8 cellular contexts compared by ENCODE assay signal in genomic region chr1:241640149-241640866, GRCh38. TPM values are rescaled to one million over a fixed set of nuclear protein-coding genes. Genes with fewer than 3 reads are reported as not detected.
DNase-seq lines count a peak whose midpoint lies in the region; ATAC-seq and TF ChIP-seq lines count a peak whose summit lies in the region.

TSS of gene CHML (minus strand) at chr1:241640369. CDS start at chr1:241635766, 4,603 bp downstream.
TSS of gene OPN3 (minus strand) at chr1:241640369. CDS start at chr1:241640254, 115 bp downstream.

- WGBS in urinary bladder, result 5% methylated on average over 80 of the region's 81 CpGs

- H3K4me1 Mint-ChIP-seq in T-helper 1 cell treated with Interleukin-12 subunit alpha and Interleukin-12 subunit beta and Interleukin-4 antibody, amounts not matched to agents 30 μg/mL and 1 μg/mL, for 36 hours (ENCODE audit: low read depth), result peaks cover 27% of the 10 kb centered on the region

- peaks cover 8% of the 10 kb centered on the region for H3K36me3 Mint-ChIP-seq in T-helper 1 cell treated with Interleukin-12 subunit alpha and Interleukin-12 subunit beta and Interleukin-4 antibody, amounts not matched to agents 30 μg/mL and 1 μg/mL, for 36 hours (ENCODE audit: low read depth)

- H3K27ac Mint-ChIP-seq in T-helper 1 cell treated with Interleukin-12 subunit alpha and Interleukin-12 subunit beta and Interleukin-4 antibody, amounts not matched to agents 30 μg/mL and 1 μg/mL, for 36 hours, result peak within 1 kb of the TSS; percentile 89

- H3K36me3 ChIP-seq in urinary bladder (ENCODE audit: insufficient read depth), result no peaks in the 10 kb centered on the region

- H3K27ac ChIP-seq in urinary bladder (ENCODE audit: low read depth), result peak within 1 kb of the TSS; percentile 71

- TF ChIP-seq CTCF in GM13977 (IDR thresholded peaks at IDR 0.05; ENCODE audit: extremely low read depth, insufficient read depth, missing control alignments), result no peak

- peak; percentile 98 for DNase-seq in GM13977 (ENCODE audit: low spot score)
- DNase-seq in NCI-H146 treated with DMSO at 0.1 percent for 48 hours (lab: John Stamatoyannopoulos, UW; ENCODE audit: unreplicated experiment), result peak; percentile 75
- DNase-seq in amygdala (lab: John Stamatoyannopoulos, UW), result peak; percentile 5 to 96 (median 86)
- peak; percentile 98 for DNase-seq in left ventricle myocardium superior
- peak; percentile 63 for DNase-seq in pulmonary artery endothelial cell (ENCODE audit: low read depth, low spot score)

- intact Hi-C loops in left ventricle myocardium superior (cut with micrococcal nuclease), result no loop called here

- H3K4me3 ChIP-seq in urinary bladder (ENCODE audit: low read depth, low read length), result peak within 1 kb of the TSS; percentile 87

- ATAC-seq in HG02840 (IDR thresholded peaks at IDR 0.05; ENCODE audit: low FRiP score, unreplicated experiment) (peak; percentile 91), left ventricle myocardium superior (peak; percentile 100)

- H3K4me1 ChIP-seq in urinary bladder (ENCODE audit: insufficient read depth), result no peaks in the 10 kb centered on the region

- H3K27me3 Mint-ChIP-seq in T-helper 1 cell treated with Interleukin-12 subunit alpha and Interleukin-12 subunit beta and Interleukin-4 antibody, amounts not matched to agents 30 μg/mL and 1 μg/mL, for 36 hours (ENCODE audit: low read depth), result no peaks in the 10 kb centered on the region

- peak within 1 kb of the TSS; percentile 82 for H3K4me3 Mint-ChIP-seq in T-helper 1 cell treated with Interleukin-12 subunit alpha and Interleukin-12 subunit beta and Interleukin-4 antibody, amounts not matched to agents 30 μg/mL and 1 μg/mL, for 36 hours

- in situ Hi-C loops in GM13977 (cut with MboI; ENCODE audit: low pct_unique_long_range_greater_than_20kb, low sequenced_read_pairs, unreplicated experiment), result no loop called here

- H3K9me3 Mint-ChIP-seq in T-helper 1 cell treated with Interleukin-12 subunit alpha and Interleukin-12 subunit beta and Interleukin-4 antibody, amounts not matched to agents 30 μg/mL and 1 μg/mL, for 36 hours, result peaks cover 7% of the 10 kb centered on the region

RNA-seq across cellular contexts. Expression of gene CHML, which starts in this region (rescaled TPM):
- total RNA-seq in left ventricle myocardium superior, result 6.0 TPM
- 20.7 and 21.0 TPM in 2 replicates for total RNA-seq in pulmonary artery endothelial cell
- 21.8 TPM for total RNA-seq in urinary bladder
- 4.2 TPM for polyA plus RNA-seq in urinary bladder

RNA-seq across cellular contexts. Expression of gene OPN3, which starts in this region (rescaled TPM):
- 4.3 TPM for total RNA-seq in left ventricle myocardium superior
- 18.3 and 25.2 TPM in 2 replicates for total RNA-seq in pulmonary artery endothelial cell
- total RNA-seq in urinary bladder, result 14.6 TPM
- polyA plus RNA-seq in urinary bladder, result 4.0 TPM

Comparison
In these comparisons a context has a peak if more than half of its experiments do, and no peak if none do; other contexts are left out.
1. Peak in every context shown above with its lines: DNase-seq, ATAC-seq, H3K4me3 ChIP-seq and H3K27ac ChIP-seq.